23 cellular contexts compared by ENCODE assay signal in genomic region chr2:104750061-104750460, GRCh38.
A peak's percentile ranks its signal among the peaks of the same experiment; 100 is the strongest.
DNase-seq lines count a peak whose midpoint lies in the region; ATAC-seq, FAIRE-seq and TF ChIP-seq lines count a peak whose summit lies in the region.
"Had no signal": no experiment of that assay in that cellular context is flagged by ENCODE, and none has a peak within 500 bp of the region (broad histone marks: within the 10 kb centered on the region; RNA-seq: fewer than 3 reads in every experiment).

No MANE protein-coding gene starts in this region.

- H3K9me3 ChIP-seq in H1 (ENCODE audit: insufficient read depth in 2 of 2, low read depth in 1 of 2, low read length in 1 of 2) = no peaks in the 10 kb centered on the region
- H3K9me3 ChIP-seq in neuronal stem cell (replicated peaks in 1 of 2; ENCODE audit: control insufficient read depth in 2 of 2, insufficient read depth in 1 of 2, low read depth in 1 of 2, low read length in 2 of 2) = peaks cover 0 to 3% of the 10 kb centered on the region in 2 donors
- H3K9me3 ChIP-seq in upper lobe of right lung = no peaks in the 10 kb centered on the region
- H3K9me3 ChIP-seq: BLaER1 treated with 17β-estradiol and CSF1 and Interleukin-3, amounts not matched to agents 10 nM and 100 nM; HAP-1 had no signal

- no peak overlapping the region for H4K5ac ChIP-seq in H1 (ENCODE audit: insufficient read length, low read depth, low read length)

- peak overlapping the region; percentile 20; the same call in 1 of the 2 replicates for H2BK12ac ChIP-seq in H1 (ENCODE audit: low read depth, low read length)
- H2BK12ac ChIP-seq in neuronal stem cell (ENCODE audit: low read length) = peak overlapping the region; percentile 34

- H4K8ac ChIP-seq in H1 (ENCODE audit: extremely low read depth, insufficient read depth, low read length) (no peak overlapping the region), neuronal stem cell (ENCODE audit: low read depth, low read length) (peak overlapping the region; percentile 98)

- POLR2A ChIA-PET in H1 (lab: Charles Lee; ENCODE audit: partially characterized antibody) = interaction anchor here (2.2 kb wide), 1 partner anchor 8 kb away, joined by 6 read pairs; no protein-coding TSS in a partner anchor

- H3K4me1 ChIP-seq in H1 (replicated peaks in 1 of 4; ENCODE audit: control insufficient read depth in 3 of 4, insufficient read depth in 4 of 4, low read length in 3 of 4) (peaks cover 0 to 18% (median 3%) of the 10 kb centered on the region in 4 experiments; a peak in 5 of 7 replicates), neuronal stem cell (ENCODE audit: control insufficient read depth in 2 of 2, insufficient read depth in 1 of 2, low read depth in 1 of 2, low read length in 2 of 2) (peaks cover 7 to 17% of the 10 kb centered on the region in 2 donors), upper lobe of right lung (no peaks in the 10 kb centered on the region)
- H3K4me1 ChIP-seq: HAP-1 had no signal

- TF ChIP-seq RAD21 in H1 (IDR thresholded peaks at IDR 0.05 in 1 of 2, conservative IDR thresholded peaks at IDR 0.05 in 1 of 2; ENCODE audit: low read depth in 2 of 2, low read length in 2 of 2) = no peak

- H3K36me3 ChIP-seq in H1 (ENCODE audit: control insufficient read depth in 2 of 4, insufficient read depth in 4 of 4, low read length in 3 of 4) (no peaks in the 10 kb centered on the region; a peak in 1 of 8 replicates), neuronal stem cell (replicated peaks in 1 of 2; ENCODE audit: control insufficient read depth in 2 of 2, insufficient read depth in 2 of 2, low read length in 2 of 2) (no peaks in the 10 kb centered on the region), upper lobe of right lung (no peaks in the 10 kb centered on the region)
- H3K36me3 ChIP-seq: BLaER1 treated with 17β-estradiol and CSF1 and Interleukin-3, amounts not matched to agents 10 nM and 100 nM; HAP-1 had no signal

- CTCF ChIA-PET in H1 (lab: Charles Lee; ENCODE audit: partially characterized antibody) = interaction anchor here (1.7 to 2.4 kb wide), 3 partner anchors 16 to 100 kb away, joined by 5 to 7 read pairs (median 6); no protein-coding TSS in a partner anchor
- CTCF ChIA-PET in activated CD8-positive, alpha-beta memory T cell treated with anti-CD3 and anti-CD28 coated beads, Interleukin-2, amount 10 ng/mL, durations not matched to agents 7 days and 5 days (lab: Charles Lee) = no interaction called here

- H3K4me3 ChIP-seq in H1 (ENCODE audit: extremely low read depth in 1 of 4, insufficient read depth in 2 of 4, low read depth in 3 of 4, low read length in 4 of 4) (no peak overlapping the region), neuronal stem cell (ENCODE audit: low read length in 2 of 2) (no peak overlapping the region), upper lobe of right lung (no peak overlapping the region)
- H3K4me3 ChIP-seq: BLaER1 treated with 17β-estradiol and CSF1 and Interleukin-3, amounts not matched to agents 10 nM and 100 nM; GM12878; GM23338; HAP-1 had no signal

- intact Hi-C loops in upper lobe of right lung (cut with DNase I) = no loop called here

- H3K27ac Mint-ChIP-seq in brain = peak overlapping the region in 3 of 5 experiments; percentile 59 to 83 (median 82)
- H3K27ac Mint-ChIP-seq in activated CD8-positive, alpha-beta memory T cell treated with anti-CD3 and anti-CD28 coated beads, Interleukin-2, amount 10 ng/mL, durations not matched to agents 7 days and 5 days = no peak overlapping the region
- H3K27ac Mint-ChIP-seq: B cell; CD14-positive monocyte; CD4-positive, alpha-beta T cell; GM23338; HFFc6 had no signal

- no peaks in the 10 kb centered on the region for H4K20me1 ChIP-seq in H1 (replicated peaks in 1 of 2; ENCODE audit: control insufficient read depth in 1 of 2, insufficient read depth in 2 of 2, low read length in 2 of 2)
- H4K20me1 ChIP-seq: BLaER1 treated with 17β-estradiol and CSF1 and Interleukin-3, amounts not matched to agents 10 nM and 100 nM had no signal

- H3K23me2 ChIP-seq in H1 (ENCODE audit: low read depth, low read length) = no peaks in the 10 kb centered on the region

- peaks cover 27% of the 10 kb centered on the region for H3K4me1 Mint-ChIP-seq in brain
- no peaks in the 10 kb centered on the region for H3K4me1 Mint-ChIP-seq in activated CD8-positive, alpha-beta memory T cell treated with anti-CD3 and anti-CD28 coated beads, Interleukin-2, amount 10 ng/mL, durations not matched to agents 7 days and 5 days
- H3K4me1 Mint-ChIP-seq: B cell; CD8-positive, alpha-beta memory T cell had no signal

- H2BK5ac ChIP-seq in H1 (ENCODE audit: low read depth, low read length) (no peak overlapping the region), neuronal stem cell (ENCODE audit: low read length) (no peak overlapping the region)

- H3K79me2 ChIP-seq in H1 (ENCODE audit: control insufficient read depth in 1 of 2, insufficient read depth in 2 of 2, low read length in 2 of 2) = no peaks in the 10 kb centered on the region

- FAIRE-seq in H1 (lab: Jason Lieb, UNC) = no peak
- FAIRE-seq: D721Med, GM12878, H54 had no signal

- no peak overlapping the region for H3K56ac ChIP-seq in H1 (replicated peaks; ENCODE audit: insufficient read length, low read depth, low read length)

- no peak overlapping the region for H3K9ac ChIP-seq in H1 (replicated peaks in 1 of 4; ENCODE audit: extremely low read depth in 1 of 4, low read depth in 3 of 4, low read length in 3 of 4)
- peak overlapping the region; percentile 78 for H3K9ac ChIP-seq in neuronal stem cell (ENCODE audit: low read depth, low read length, poor library complexity)
- H3K9ac ChIP-seq: BLaER1 treated with 17β-estradiol and CSF1 and Interleukin-3, amounts not matched to agents 10 nM and 100 nM had no signal

- peak; percentile 18 for ATAC-seq in upper lobe of right lung
- ATAC-seq in activated CD8-positive, alpha-beta memory T cell treated with anti-CD3 and anti-CD28 coated beads, Interleukin-2, amount 10 ng/mL, durations not matched to agents 7 days and 5 days = no peak
- ATAC-seq: GM12878, GM23338 had no signal

- no peak overlapping the region for H3K4ac ChIP-seq in H1 (replicated peaks; ENCODE audit: insufficient read length, low read depth, low read length)
- no peak overlapping the region for H3K4ac ChIP-seq in neuronal stem cell (ENCODE audit: low read length)

- H3K79me1 ChIP-seq in H1 (ENCODE audit: low read depth, low read length) (no peaks in the 10 kb centered on the region), neuronal stem cell (ENCODE audit: low read depth, low read length) (no peaks in the 10 kb centered on the region)

- TF ChIP-seq CTCF in brain (conservative IDR thresholded peaks at IDR 0.05) (no peak), H1 (IDR thresholded peaks at IDR 0.05; ENCODE audit: control extremely low read depth in 1 of 3, insufficient read depth in 1 of 3, low read depth in 1 of 3, low read length in 3 of 3) (no peak), upper lobe of right lung (IDR thresholded peaks at IDR 0.05) (no peak)

- no peak overlapping the region for H2BK120ac ChIP-seq in H1 (replicated peaks; ENCODE audit: low read depth, low read length)
- H2BK120ac ChIP-seq in neuronal stem cell (ENCODE audit: low read depth, low read length) = peak overlapping the region; percentile 92

- DNase-seq in H1 (ENCODE audit: low read depth in 1 of 2, low spot score in 2 of 2) = no peak
- no peak for DNase-seq in neuronal stem cell (ENCODE audit: low spot score)
- no peak for DNase-seq in upper lobe of right lung
- DNase-seq in ureter (ENCODE audit: low spot score) = no peak
- no peak for DNase-seq in ecto neural progenitor cell (ENCODE audit: low spot score)
- no peak for DNase-seq in activated CD8-positive, alpha-beta memory T cell treated with anti-CD3 and anti-CD28 coated beads, Interleukin-2, amount 10 ng/mL, durations not matched to agents 7 days and 5 days
- no peak for DNase-seq in AG20443 (ENCODE audit: low spot score)
- DNase-seq: CD4-positive, alpha-beta T cell; CD8-positive, alpha-beta memory T cell; DMS 273 treated with DMSO at 0.1 percent for 48 hours; DMS79; EL; GDM1; HFFc6 had no signal

- no peaks in the 10 kb centered on the region for H3K36me3 Mint-ChIP-seq in brain
- H3K36me3 Mint-ChIP-seq in activated CD8-positive, alpha-beta memory T cell treated with anti-CD3 and anti-CD28 coated beads, Interleukin-2, amount 10 ng/mL, durations not matched to agents 7 days and 5 days = no peaks in the 10 kb centered on the region
- H3K36me3 Mint-ChIP-seq: CD14-positive monocyte; CD8-positive, alpha-beta memory T cell had no signal

- H3K27ac ChIP-seq in H1 (ENCODE audit: low read depth, low read length) = no peak overlapping the region
- H3K27ac ChIP-seq in neuronal stem cell (replicated peaks; ENCODE audit: low read length) = no peak overlapping the region
- H3K27ac ChIP-seq in upper lobe of right lung = no peak overlapping the region
- H3K27ac ChIP-seq: BLaER1 treated with 17β-estradiol and CSF1 and Interleukin-3, amounts not matched to agents 10 nM and 100 nM had no signal

- H3K4me3 Mint-ChIP-seq in brain = no peak overlapping the region
- H3K4me3 Mint-ChIP-seq in activated CD8-positive, alpha-beta memory T cell treated with anti-CD3 and anti-CD28 coated beads, Interleukin-2, amount 10 ng/mL, durations not matched to agents 7 days and 5 days = no peak overlapping the region
- H3K4me3 Mint-ChIP-seq: B cell; CD14-positive monocyte; CD4-positive, alpha-beta T cell; CD8-positive, alpha-beta memory T cell; GM23338; HFFc6 had no signal

- no peak for TF ChIP-seq POLR2A in H1 (IDR thresholded peaks at IDR 0.05; ENCODE audit: control extremely low read depth in 1 of 2, low read depth in 2 of 2, low read length in 2 of 2)

- H3K23ac ChIP-seq in H1 (ENCODE audit: insufficient read length) (no peak overlapping the region), neuronal stem cell (ENCODE audit: low read depth, low read length, poor library complexity) (peak overlapping the region; percentile 61)

- H4K91ac ChIP-seq in H1 (replicated peaks; ENCODE audit: insufficient read length, low read length) = no peak overlapping the region
- H4K91ac ChIP-seq in neuronal stem cell (ENCODE audit: low read depth, low read length, poor library complexity) = no peak overlapping the region

- no peaks in the 10 kb centered on the region for H3K27me3 Mint-ChIP-seq in brain
- H3K27me3 Mint-ChIP-seq in activated CD8-positive, alpha-beta memory T cell treated with anti-CD3 and anti-CD28 coated beads, Interleukin-2, amount 10 ng/mL, durations not matched to agents 7 days and 5 days = no peaks in the 10 kb centered on the region

- no peak for TF ChIP-seq EP300 in H1 (IDR thresholded peaks at IDR 0.05; ENCODE audit: borderline replicate concordance in 1 of 2, low read depth in 2 of 2, low read length in 2 of 2)

- H2BK20ac ChIP-seq in H1 (ENCODE audit: low read length) = peak overlapping the region; percentile 68; the same call in 1 of the 2 replicates

- H2AFZ ChIP-seq in H1 (ENCODE audit: low read length) (no peak overlapping the region), neuronal stem cell (ENCODE audit: low read length) (no peak overlapping the region)

- H3K9me3 Mint-ChIP-seq in brain = peaks cover 0 to 6% (median 0%) of the 10 kb centered on the region in 5 experiments
- no peaks in the 10 kb centered on the region for H3K9me3 Mint-ChIP-seq in activated CD8-positive, alpha-beta memory T cell treated with anti-CD3 and anti-CD28 coated beads, Interleukin-2, amount 10 ng/mL, durations not matched to agents 7 days and 5 days (ENCODE audit: low read depth)
- H3K9me3 Mint-ChIP-seq: CD4-positive, alpha-beta T cell; CD8-positive, alpha-beta memory T cell; GM23338 had no signal

- H3K4me2 ChIP-seq in H1 (ENCODE audit: insufficient read depth in 1 of 2, low read depth in 2 of 2, low read length in 2 of 2) = no peak overlapping the region
- H3K4me2 ChIP-seq in neuronal stem cell (ENCODE audit: insufficient read depth, low read length, poor library complexity, severe bottlenecking) = no peak overlapping the region
- H3K4me2 ChIP-seq: BLaER1 treated with 17β-estradiol and CSF1 and Interleukin-3, amounts not matched to agents 10 nM and 100 nM; GM23338 had no signal

- H3K14ac ChIP-seq in H1 (ENCODE audit: insufficient read length) = no peak overlapping the region
- peak overlapping the region; percentile 49 for H3K14ac ChIP-seq in neuronal stem cell (ENCODE audit: low read length)

- no peaks in the 10 kb centered on the region; a peak in 3 of 7 replicates for H3K27me3 ChIP-seq in H1 (replicated peaks in 1 of 4; ENCODE audit: control insufficient read depth in 3 of 4, extremely low read depth in 1 of 4, insufficient read depth in 3 of 4, low read length in 3 of 4)
- peaks cover 0 to 2% (median 0%) of the 10 kb centered on the region in 3 experiments for H3K27me3 ChIP-seq in neuronal stem cell (ENCODE audit: control insufficient read depth in 3 of 3, insufficient read depth in 3 of 3, low read depth in 1 of 3, low read length in 3 of 3)
- no peaks in the 10 kb centered on the region for H3K27me3 ChIP-seq in upper lobe of right lung
- H3K27me3 ChIP-seq: BLaER1 treated with 17β-estradiol and CSF1 and Interleukin-3, amounts not matched to agents 10 nM and 100 nM had no signal

- H2BK15ac ChIP-seq in H1 (ENCODE audit: low read length) (peak overlapping the region; percentile 76; the same call in 1 of the 2 replicates), neuronal stem cell (ENCODE audit: low read length) (peak overlapping the region; percentile 46)

- no peak overlapping the region for H3K18ac ChIP-seq in H1 (ENCODE audit: extremely low read depth, low read length)
- peak overlapping the region; percentile 87 for H3K18ac ChIP-seq in neuronal stem cell (ENCODE audit: low read length)

- no peak overlapping the region for H2AK5ac ChIP-seq in H1 (ENCODE audit: low read depth, low read length)
- H2AK5ac ChIP-seq in neuronal stem cell (ENCODE audit: low read depth, low read length) = peak overlapping the region; percentile 83

- WGBS in H1 (ENCODE audit: extremely low coverage in 1 of 2, insufficient coverage in 1 of 2, insufficient read length in 1 of 2, insufficient replicate concordance in 2 of 2, low coverage in 1 of 2, low lambda C conversion rate in 2 of 2, missing lambda C conversion rate in 1 of 2), 2 experiments = 85% methylated on average over 5 of the region's 5 CpGs; no CpG with 5 or more reads in 1 of the 2 experiments
- no CpG with 5 or more reads among the region's 5 CpGs for WGBS in neuronal stem cell (ENCODE audit: extremely low coverage in 2 of 2, insufficient read length in 2 of 2, insufficient replicate concordance in 1 of 2), 2 donors
